ENCODE assay signal across 9 cellular contexts in genomic region chr3:191376742-191377141, GRCh38. TPM values are rescaled to one million over a fixed set of nuclear protein-coding genes. Genes with fewer than 3 reads are reported as not detected.
DNase-seq lines count a peak whose midpoint lies in the region; ATAC-seq lines count a peak whose summit lies in the region.
"Had no signal": no experiment of that assay in that cellular context is flagged by ENCODE, and none has a peak within 500 bp of the region (broad histone marks: within the 10 kb centered on the region; RNA-seq: fewer than 3 reads in every experiment).

No MANE protein-coding gene starts in this region.

- no peaks in the 10 kb centered on the region for H3K9me3 ChIP-seq in SJCRH30 (replicated peaks)

- no peak for ATAC-seq in HG03108 (IDR thresholded peaks at IDR 0.05; ENCODE audit: unreplicated experiment)

- peaks cover 6% of the 10 kb centered on the region; the same call in 1 of the 2 replicates for H3K36me3 ChIP-seq in SJCRH30

- peaks cover 26% of the 10 kb centered on the region for H3K4me1 ChIP-seq in SJCRH30

- peak; percentile 77 for DNase-seq in COLO829 (ENCODE audit: low spot score)
- DNase-seq in SJCRH30 = peak in 1 of 2 experiments; percentile 28
- peak; percentile 78 for DNase-seq in fibroblast of gingiva (ENCODE audit: low read depth)
- DNase-seq in non-pigmented ciliary epithelial cell (ENCODE audit: low read depth) = peak; percentile 28
- no peak for DNase-seq in NCI-H1436 treated with DMSO at 0.1 percent for 48 hours (lab: John Stamatoyannopoulos, UW)
- DNase-seq in effector CD8-positive, alpha-beta T cell (lab: John Stamatoyannopoulos, UW) = no peak
- no peak for DNase-seq in activated naive CD4-positive, alpha-beta T cell (lab: John Stamatoyannopoulos, UW)
- DNase-seq: stimulated activated CD4-positive, alpha-beta T cell treated with anti-CD3 and anti-CD28 coated beads, Interleukin-4, amount 100 ng/mL, for 1 hour had no signal

- no peak overlapping the region for H3K4me3 ChIP-seq in SJCRH30

- H3K27ac ChIP-seq in SJCRH30 = peak overlapping the region; percentile 43

- no peaks in the 10 kb centered on the region for H3K27me3 ChIP-seq in SJCRH30

RNA-seq across cellular contexts. Expression of gene UTS2B, which starts 46.4 kb away (rescaled TPM):
- total RNA-seq in SJCRH30 (2014; rRNA removed; shearing (Covaris generic)) = 0.28 TPM in 1 of 2 replicates, not detected in the other

RNA-seq across cellular contexts. Expression of gene CCDC50, which starts 47.5 kb away (rescaled TPM):
- total RNA-seq in SJCRH30 (2014; rRNA removed; shearing (Covaris generic)) = 23.4 and 24.5 TPM in 2 replicates

Comparison
In these comparisons a context has a peak if more than half of its experiments do, and no peak if none do; other contexts are left out.
1. DNase-seq: peak in COLO829 (single experiment), fibroblast of gingiva (single experiment) and non-pigmented ciliary epithelial cell (single experiment); none in NCI-H1436 treated with DMSO at 0.1 percent for 48 hours (single experiment), effector CD8-positive, alpha-beta T cell (single experiment) and activated naive CD4-positive, alpha-beta T cell (0 of 4).